ENCODE assay signal across 1 cellular context in the genomic region with DNA sequence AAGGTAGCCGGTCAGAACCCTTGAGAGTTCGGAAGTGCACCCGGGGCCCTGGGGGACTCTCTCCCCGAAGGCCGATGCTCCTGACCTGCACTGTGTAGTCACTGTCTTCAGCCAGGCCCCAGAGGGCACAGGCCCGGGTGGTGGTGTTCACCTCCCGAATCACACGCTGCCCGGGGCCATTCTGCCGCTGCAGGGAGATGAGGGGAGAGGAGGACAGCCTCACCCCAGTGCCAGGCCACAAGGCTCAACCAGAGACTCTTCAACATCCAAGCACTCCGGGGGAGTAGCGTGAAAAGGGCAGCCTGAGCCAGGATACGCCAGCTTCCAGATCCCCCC.
TF ChIP-seq lines count a peak whose summit lies in the region.

No MANE protein-coding gene starts in this region.

TF ChIP-seq in IMR-90, 13 proteins besides CTCF, POLR2A, EP300 and RAD21:
- TF ChIP-seq, protein P1, sequence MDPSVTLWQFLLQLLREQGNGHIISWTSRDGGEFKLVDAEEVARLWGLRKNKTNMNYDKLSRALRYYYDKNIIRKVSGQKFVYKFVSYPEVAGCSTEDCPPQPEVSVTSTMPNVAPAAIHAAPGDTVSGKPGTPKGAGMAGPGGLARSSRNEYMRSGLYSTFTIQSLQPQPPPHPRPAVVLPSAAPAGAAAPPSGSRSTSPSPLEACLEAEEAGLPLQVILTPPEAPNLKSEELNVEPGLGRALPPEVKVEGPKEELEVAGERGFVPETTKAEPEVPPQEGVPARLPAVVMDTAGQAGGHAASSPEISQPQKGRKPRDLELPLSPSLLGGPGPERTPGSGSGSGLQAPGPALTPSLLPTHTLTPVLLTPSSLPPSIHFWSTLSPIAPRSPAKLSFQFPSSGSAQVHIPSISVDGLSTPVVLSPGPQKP (IDR thresholded peaks at IDR 0.05; ENCODE audit: borderline replicate concordance, low read depth, low read length), result no peak
- TF ChIP-seq MAFK (IDR thresholded peaks at IDR 0.05; ENCODE audit: low read depth, low read length), result no peak
- TF ChIP-seq FOS (IDR thresholded peaks at IDR 0.05; ENCODE audit: low read depth, low read length), result no peak
- TF ChIP-seq RCOR1 (IDR thresholded peaks at IDR 0.05; ENCODE audit: insufficient replicate concordance, low read length), result no peak
- TF ChIP-seq CEBPB (IDR thresholded peaks at IDR 0.05; ENCODE audit: low read depth, low read length), result no peak
- TF ChIP-seq CHD1 (IDR thresholded peaks at IDR 0.05; ENCODE audit: low read depth, low read length), result no peak
- TF ChIP-seq BHLHE40 (IDR thresholded peaks at IDR 0.05; ENCODE audit: low read depth, low read length), result no peak
- TF ChIP-seq RFX5 (IDR thresholded peaks at IDR 0.05; ENCODE audit: low read depth, low read length), result no peak
- TF ChIP-seq NFE2L2 (IDR thresholded peaks at IDR 0.05; ENCODE audit: low read depth, low read length), result no peak
- TF ChIP-seq SMC3 (IDR thresholded peaks at IDR 0.05; ENCODE audit: low read depth, low read length), result no peak
- TF ChIP-seq, protein P2, sequence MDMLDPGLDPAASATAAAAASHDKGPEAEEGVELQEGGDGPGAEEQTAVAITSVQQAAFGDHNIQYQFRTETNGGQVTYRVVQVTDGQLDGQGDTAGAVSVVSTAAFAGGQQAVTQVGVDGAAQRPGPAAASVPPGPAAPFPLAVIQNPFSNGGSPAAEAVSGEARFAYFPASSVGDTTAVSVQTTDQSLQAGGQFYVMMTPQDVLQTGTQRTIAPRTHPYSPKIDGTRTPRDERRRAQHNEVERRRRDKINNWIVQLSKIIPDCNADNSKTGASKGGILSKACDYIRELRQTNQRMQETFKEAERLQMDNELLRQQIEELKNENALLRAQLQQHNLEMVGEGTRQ (IDR thresholded peaks at IDR 0.05; ENCODE audit: low read depth, low read length), result no peak
- TF ChIP-seq MXI1 (IDR thresholded peaks at IDR 0.05; ENCODE audit: borderline replicate concordance, low read depth, low read length), result no peak
- TF ChIP-seq MAZ (IDR thresholded peaks at IDR 0.05; ENCODE audit: borderline replicate concordance, low read depth, low read length), result no peak
